ENCODE assay signal across 20 cellular contexts in the genomic region with DNA sequence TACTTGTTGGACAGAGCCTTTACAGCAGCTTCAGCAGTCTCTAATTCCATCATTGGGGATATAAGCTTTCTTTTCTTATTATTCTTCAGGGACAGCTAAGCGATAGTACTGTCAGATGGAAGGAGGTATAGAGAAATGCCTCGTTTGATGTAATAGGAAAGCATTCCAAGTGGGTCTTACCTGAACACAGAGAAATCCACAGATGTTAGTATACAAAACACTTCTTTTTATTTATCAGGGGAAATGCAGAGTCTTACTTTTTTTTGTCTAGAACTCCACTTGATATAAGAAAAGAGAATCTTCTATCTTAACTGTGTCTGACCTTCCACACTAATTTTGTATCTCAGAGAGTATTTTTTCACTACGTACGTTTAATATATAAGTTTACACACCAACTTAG. TPM values are rescaled to one million over a fixed set of nuclear protein-coding genes. Genes with fewer than 3 reads are reported as not detected.
DNase-seq lines count a peak whose midpoint lies in the region; ATAC-seq and TF ChIP-seq lines count a peak whose summit lies in the region.
"Had no signal": no experiment of that assay in that cellular context is flagged by ENCODE, and none has a peak within 500 bp of the region (broad histone marks: within the 10 kb centered on the region; RNA-seq: fewer than 3 reads in every experiment).

No MANE protein-coding gene starts in this region.

- H3K27ac ChIP-seq in temporal lobe (ENCODE audit: low read depth, low read length) = peak overlapping the region; percentile 54
- H3K27ac ChIP-seq: colonic mucosa, upper lobe of left lung had no signal

- peaks cover 5% of the 10 kb centered on the region for H3K4me1 ChIP-seq in mucosa of descending colon (ENCODE audit: low read depth)
- H3K4me1 ChIP-seq: colonic mucosa had no signal

- no peak for TF ChIP-seq CTCF in mucosa of descending colon (IDR thresholded peaks at IDR 0.05)

- intact Hi-C loops in mucosa of descending colon (cut with DNase I, micrococcal nuclease) = no loop called here

- no peak for ATAC-seq in mucosa of descending colon
- ATAC-seq: stimulated activated naive CD8-positive, alpha-beta T cell treated with anti-CD3 and anti-CD28 coated beads, Interleukin-15, Interleukin-2, amounts not matched to agents 100 U/mL and 50 U/mL, for 24 hours had no signal

- H3K36me3 ChIP-seq in mucosa of descending colon (ENCODE audit: low read depth) = no peaks in the 10 kb centered on the region
- H3K36me3 ChIP-seq: colonic mucosa, HAP-1, upper lobe of left lung had no signal

- peak; percentile 79 for DNase-seq in NCI-H510A treated with DMSO at 0.1 percent for 48 hours (lab: John Stamatoyannopoulos, UW)
- no peak for DNase-seq in NCI-H510A (lab: John Stamatoyannopoulos, UW)
- peak; percentile 20 for DNase-seq in NCI-H524 treated with DMSO at 0.1 percent for 48 hours (lab: John Stamatoyannopoulos, UW)
- no peak for DNase-seq in NCI-H2171 treated with DMSO at 0.1 percent for 48 hours (lab: John Stamatoyannopoulos, UW)
- no peak for DNase-seq in mucosa of descending colon
- no peak for DNase-seq in NK-92 (lab: John Stamatoyannopoulos, UW; ENCODE audit: unreplicated experiment)
- DNase-seq: activated CD4-positive, alpha-beta memory T cell treated with anti-CD3 and anti-CD28 coated beads, Interleukin-2, amount 10 ng/mL, durations not matched to agents 7 days and 5 days; activated T-cell treated with anti-CD3 and anti-CD28 coated beads, Interleukin-2, amount 50 U/mL, for 24 hours; colonic mucosa; hippocampal formation; midbrain; NCI-H2171; nucleus accumbens; Right ventricle myocardium superior; stimulated activated naive CD8-positive, alpha-beta T cell treated with anti-CD3 and anti-CD28 coated beads, Interleukin-15, Interleukin-2, amounts not matched to agents 100 U/mL and 50 U/mL, for 24 hours; T-helper 1 cell; upper lobe of left lung had no signal

- H3K9me3 ChIP-seq in mucosa of descending colon = no peaks in the 10 kb centered on the region
- H3K9me3 ChIP-seq: colonic mucosa, HAP-1, upper lobe of left lung had no signal

- peak overlapping the region; percentile 90 for H3K4me3 ChIP-seq in iPS-11a (ENCODE audit: low read depth, low read length)
- no peak overlapping the region for H3K4me3 ChIP-seq in mucosa of descending colon
- H3K4me3 ChIP-seq: colonic mucosa, HAP-1, upper lobe of left lung had no signal

RNA-seq across cellular contexts. Expression of a gene that starts 1.9 kb away (rescaled TPM):
- 152 TPM for total RNA-seq in temporal lobe
- total RNA-seq in mucosa of descending colon = 10 to 100 TPM in 1 of 3 donors, 1 to 10 TPM in 2; 1.4 to 11.8 (median 2.0) TPM
- total RNA-seq: activated CD4-positive, alpha-beta memory T cell treated with anti-CD3 and anti-CD28 coated beads, Interleukin-2, amount 10 ng/mL, durations not matched to agents 7 days and 5 days had no signal

Comparison
In these comparisons a context has a peak if more than half of its experiments do, and no peak if none do; other contexts are left out.
1. DNase-seq: peak in NCI-H510A treated with DMSO at 0.1 percent for 48 hours (single experiment) and NCI-H524 treated with DMSO at 0.1 percent for 48 hours (single experiment); none in NCI-H510A (single experiment), NCI-H2171 treated with DMSO at 0.1 percent for 48 hours (single experiment), mucosa of descending colon (0 of 3) and NK-92 (single experiment).
2. RNA of a gene that starts 1.9 kb away (total RNA-seq): 152 TPM in temporal lobe (single experiment); 1.4 to 11.8 TPM in mucosa of descending colon; every median in the first group is over 10 times any median in the second.